16 cellular contexts compared by ENCODE assay signal in the genomic region with DNA sequence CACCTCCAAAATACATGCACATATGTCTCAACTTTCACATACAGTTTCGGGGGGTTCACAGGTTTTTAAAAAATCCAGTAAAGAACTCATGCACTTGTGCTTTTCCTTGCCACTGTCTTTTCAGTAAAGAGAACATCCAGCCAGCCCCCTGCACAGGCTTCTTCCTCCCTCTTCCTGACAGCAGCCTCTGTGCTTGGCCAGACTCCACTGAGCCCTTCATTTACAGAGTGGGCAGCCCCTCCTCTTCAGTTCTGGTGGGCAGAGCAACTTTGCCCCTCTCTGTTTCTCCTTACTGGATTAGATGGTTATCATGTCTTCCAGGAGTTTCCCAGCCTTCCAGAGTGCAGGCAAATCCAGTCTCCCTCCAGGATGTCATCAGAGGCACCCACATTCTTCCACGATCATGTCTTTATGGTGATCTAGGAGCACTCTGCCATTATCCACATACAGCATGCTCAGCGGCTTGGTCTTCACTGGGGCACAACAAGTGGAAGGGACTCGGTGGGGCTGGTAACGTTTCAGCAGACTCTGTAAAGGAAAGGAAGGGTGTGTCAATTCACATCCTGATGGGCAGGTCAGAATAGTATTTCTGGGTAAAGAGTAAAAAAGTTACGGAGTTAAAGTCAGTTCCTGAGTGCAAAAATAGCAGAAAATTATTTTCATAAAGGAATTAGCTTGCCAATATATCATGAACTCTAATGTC. TPM values are rescaled to one million over a fixed set of nuclear protein-coding genes. Genes with fewer than 3 reads are reported as not detected.
DNase-seq lines count a peak whose midpoint lies in the region; ATAC-seq and TF ChIP-seq lines count a peak whose summit lies in the region.
"Had no signal": no experiment of that assay in that cellular context is flagged by ENCODE, and none has a peak within 500 bp of the region (broad histone marks: within the 10 kb centered on the region; RNA-seq: fewer than 3 reads in every experiment).

No MANE protein-coding gene starts in this region.

- H3K9me3 ChIP-seq in heart right ventricle (no peaks in the 10 kb centered on the region), WERI-Rb-1 (ENCODE audit: severe bottlenecking) (no peaks in the 10 kb centered on the region), lower lobe of right lung (no peaks in the 10 kb centered on the region), ovary (no peaks in the 10 kb centered on the region)
- H3K9me3 ChIP-seq: adrenal gland had no signal

- peaks cover 12 to 58% (median 49%) of the 10 kb centered on the region in 9 donors for H3K4me1 ChIP-seq in heart right ventricle
- H3K4me1 ChIP-seq in lower lobe of right lung = peaks cover 44% of the 10 kb centered on the region
- peaks cover 18% of the 10 kb centered on the region for H3K4me1 ChIP-seq in ovary (ENCODE audit: insufficient read depth)

- peak overlapping the region in 5 of 10 donors; percentile 22 to 39 (median 26) for H3K4me3 ChIP-seq in heart right ventricle
- H3K4me3 ChIP-seq in WERI-Rb-1 (ENCODE audit: low read depth, low read length) = no peak overlapping the region
- H3K4me3 ChIP-seq in lower lobe of right lung = no peak overlapping the region
- no peak overlapping the region for H3K4me3 ChIP-seq in ovary
- H3K4me3 ChIP-seq: adrenal gland, skin epidermis had no signal

- H3K27ac ChIP-seq in heart right ventricle (peak overlapping the region in 9 of 10 donors; percentile 64 to 89 (median 79)), WERI-Rb-1 (peak overlapping the region; percentile 82), lower lobe of right lung (peak overlapping the region; percentile 34), substantia nigra (ENCODE audit: low read depth, low read length, poor library complexity, severe bottlenecking) (peak overlapping the region; percentile 24), ovary (no peak overlapping the region)
- H3K27ac ChIP-seq: adrenal gland had no signal

- DNase-seq in heart right ventricle (no peak), Right ventricle myocardium inferior (ENCODE audit: missing footprints) (no peak), WERI-Rb-1 (no peak), lower lobe of right lung (no peak), substantia nigra (lab: John Stamatoyannopoulos, UW) (no peak), NCI-H82 (lab: John Stamatoyannopoulos, UW) (no peak), HK-2 (ENCODE audit: unreplicated experiment) (no peak), ovary (no peak)
- DNase-seq: adrenal gland; NCI-H1092; stimulated activated naive CD4-positive, alpha-beta T cell treated with Interleukin-2 at 50 U/mL for 16 hours; T1000 had no signal

- no peaks in the 10 kb centered on the region for H3K27me3 ChIP-seq in heart right ventricle
- no peaks in the 10 kb centered on the region for H3K27me3 ChIP-seq in WERI-Rb-1 (ENCODE audit: insufficient read depth, low read depth, severe bottlenecking)
- no peaks in the 10 kb centered on the region for H3K27me3 ChIP-seq in lower lobe of right lung (ENCODE audit: low read depth)
- no peaks in the 10 kb centered on the region for H3K27me3 ChIP-seq in ovary
- H3K27me3 ChIP-seq: adrenal gland had no signal

- TF ChIP-seq EP300 in ovary (IDR thresholded peaks at IDR 0.05) = no peak

- H3K36me3 ChIP-seq in heart right ventricle = peaks cover 0 to 29% (median 6%) of the 10 kb centered on the region in 9 donors
- H3K36me3 ChIP-seq in WERI-Rb-1 = peaks cover 23% of the 10 kb centered on the region
- peaks cover 12% of the 10 kb centered on the region for H3K36me3 ChIP-seq in lower lobe of right lung
- no peaks in the 10 kb centered on the region for H3K36me3 ChIP-seq in ovary

- ATAC-seq in heart right ventricle = peak in 3 of 8 donors; percentile 18 to 37 (median 37)
- no peak for ATAC-seq in Right ventricle myocardium inferior
- ATAC-seq in lower lobe of right lung = no peak

- intact Hi-C loops in heart right ventricle (cut with DNase I) (no loop called here), Right ventricle myocardium inferior (cut with DNase I) (loop anchor here (2.0 kb wide), 1 partner anchor 28 kb away; a partner anchor contains a TSS), lower lobe of right lung (cut with DNase I) (no loop called here), ovary (cut with DNase I) (no loop called here)

- no peak for TF ChIP-seq POLR2A in ovary (IDR thresholded peaks at IDR 0.05)

- 56 to 63% methylated on average over 6 of the region's 6 CpGs for WGBS in heart right ventricle, 2 donors
- 74 to 75% (median 74%) methylated on average over 6 of the region's 6 CpGs for WGBS in ovary, 3 donors

- no peak for TF ChIP-seq CTCF in heart right ventricle (IDR thresholded peaks at IDR 0.05)
- TF ChIP-seq CTCF in WERI-Rb-1 (IDR thresholded peaks at IDR 0.05; ENCODE audit: low read depth, low read length) = no peak
- TF ChIP-seq CTCF in lower lobe of right lung (IDR thresholded peaks at IDR 0.05) = no peak
- TF ChIP-seq CTCF in ovary (IDR thresholded peaks at IDR 0.05) = no peak

RNA-seq across cellular contexts. Expression of a gene that starts 8.8 kb away (rescaled TPM):
- total RNA-seq in heart right ventricle (under 1 TPM in 1 of 10 donors, not detected in 9; 0.29 TPM), Right ventricle myocardium inferior (not detected), lower lobe of right lung (not detected), ovary (not detected)
- polyA plus RNA-seq in heart right ventricle (under 1 TPM in 1 of 2 donors, not detected in 1; 0.04 TPM), ovary (under 1 TPM in 1 of 2 donors, not detected in 1; 0.04 TPM)
- total RNA-seq: adrenal gland, H4, IMR-90, liver had no signal
- polyA plus RNA-seq: adrenal gland, IMR-90, liver had no signal

RNA-seq across cellular contexts. Expression of a gene that starts 28.8 kb away (rescaled TPM):
- total RNA-seq in heart right ventricle (100 to 1,000 TPM in 3 of 10 donors, 10 to 100 TPM in 7; 70.1 to 128 (median 81.9) TPM), Right ventricle myocardium inferior (91.6 TPM), lower lobe of right lung (77.2 TPM), ovary (10 to 100 TPM; 46.3 to 99.2 (median 72.5) TPM)
- polyA plus RNA-seq in heart right ventricle (10 to 100 TPM; 17.3 to 18.6 TPM), ovary (10 to 100 TPM; 37.7 to 97.6 TPM)

RNA-seq across cellular contexts. Expression of a gene that starts 45.9 kb away (rescaled TPM):
- total RNA-seq in heart right ventricle = 10 to 100 TPM in 1 of 10 donors, 1 to 10 TPM in 9; 4.8 to 10.3 (median 6.1) TPM
- 1 to 10 TPM; 4.1 to 5.6 TPM for polyA plus RNA-seq in heart right ventricle
- 5.1 TPM for total RNA-seq in Right ventricle myocardium inferior
- total RNA-seq in lower lobe of right lung = 16.0 TPM
- total RNA-seq in ovary = 10 to 100 TPM in 2 of 7 donors, 1 to 10 TPM in 5; 3.3 to 10.5 (median 6.8) TPM
- 1 to 10 TPM; 2.2 to 7.5 TPM for polyA plus RNA-seq in ovary

RNA-seq across cellular contexts. Expression of a gene that starts 50.3 kb away (rescaled TPM):
- total RNA-seq in heart right ventricle (10 to 100 TPM; 39.9 to 73.8 (median 58.2) TPM), Right ventricle myocardium inferior (60.1 TPM), lower lobe of right lung (10.0 TPM), ovary (1 to 10 TPM; 2.1 to 9.4 (median 4.0) TPM)
- polyA plus RNA-seq in heart right ventricle (10 to 100 TPM; 11.0 to 13.8 TPM), ovary (1 to 10 TPM; 4.9 to 6.2 TPM)

Comparison
In these comparisons a context has a peak if more than half of its experiments do, and no peak if none do; other contexts are left out.
1. H3K27ac ChIP-seq: peak in heart right ventricle (9 of 10), WERI-Rb-1 (single experiment), lower lobe of right lung (single experiment) and substantia nigra (single experiment); none in ovary (0 of 2).